In genomic region chr10:6151087-6151977, GRCh38 we compare ENCODE assay signal across 8 cellular contexts. TPM values are rescaled to one million over a fixed set of nuclear protein-coding genes. Genes with fewer than 3 reads are reported as not detected.
DNase-seq lines count a peak whose midpoint lies in the region; ATAC-seq and TF ChIP-seq lines count a peak whose summit lies in the region.

No MANE protein-coding gene starts in this region.

- H3K27ac ChIP-seq in tibial nerve = peak overlapping the region in 3 of 4 donors; percentile 40 to 75 (median 73)

- peak; percentile 81 for DNase-seq in GF-D8 (lab: John Stamatoyannopoulos, UW)
- peak; percentile 75 for DNase-seq in WTC11 (ENCODE audit: low spot score)
- DNase-seq in endothelial cell (ENCODE audit: low spot score) = peak; percentile 73
- no peak for DNase-seq in mesothelial cell of epicardium (ENCODE audit: low spot score in 2 of 2, unreplicated experiment in 2 of 2)
- peak; percentile 37 to 67 for DNase-seq in tibial nerve (ENCODE audit: low spot score in 2 of 2)
- DNase-seq in NCI-H345 treated with DMSO at 0.1 percent for 48 hours (lab: John Stamatoyannopoulos, UW; ENCODE audit: unreplicated experiment) = no peak

- POLR2A ChIA-PET in WTC11 (lab: Charles Lee) = interaction anchor here (0.6 to 1.5 kb wide), 4 partner anchors 51 to 433 kb away, joined by 3 to 4 read pairs (median 3); no protein-coding TSS in a partner anchor

- H3K27me3 Mint-ChIP-seq in WTC11 (ENCODE audit: low read depth) (no peaks in the 10 kb centered on the region), endothelial cell (ENCODE audit: unreplicated experiment) (peaks cover 15% of the 10 kb centered on the region), mesothelial cell of epicardium (ENCODE audit: low read depth) (no peaks in the 10 kb centered on the region)

- H3K9me3 ChIP-seq in tibial nerve = no peaks in the 10 kb centered on the region

- H3K4me1 ChIP-seq in tibial nerve = peaks cover 0 to 41% (median 7%) of the 10 kb centered on the region in 4 donors

- CTCF ChIA-PET in WTC11 (lab: Charles Lee) = interaction anchor here (0.6 to 2.8 kb wide), 23 partner anchors 8 to 1485 kb away, joined by 3 to 21 read pairs (median 5); partner anchors contain the start of genes FBH1 and PFKFB3

- H3K4me1 Mint-ChIP-seq in WTC11 = peaks cover 33% of the 10 kb centered on the region
- H3K4me1 Mint-ChIP-seq in endothelial cell (ENCODE audit: unreplicated experiment) = peaks cover 14% of the 10 kb centered on the region
- peaks cover 13% of the 10 kb centered on the region for H3K4me1 Mint-ChIP-seq in mesothelial cell of epicardium

- peaks cover 0 to 18% (median 0%) of the 10 kb centered on the region in 3 donors for H3K36me3 ChIP-seq in tibial nerve

- ATAC-seq in GM21367 (IDR thresholded peaks at IDR 0.05; ENCODE audit: unreplicated experiment) (peak; percentile 81), HG03575 (IDR thresholded peaks at IDR 0.05; ENCODE audit: extremely low read depth, insufficient number of reproducible peaks, low FRiP score, unreplicated experiment) (peak; percentile 46), WTC11 (peak; percentile 95)

- 0 out of 2 replicates have a peak overlapping the region, but pooled peaks have one; percentile 81 for H3K27ac Mint-ChIP-seq in WTC11
- H3K27ac Mint-ChIP-seq in endothelial cell (ENCODE audit: unreplicated experiment) = peak overlapping the region; percentile 77
- H3K27ac Mint-ChIP-seq in mesothelial cell of epicardium = peak overlapping the region; percentile 14

- no peaks in the 10 kb centered on the region for H3K9me3 Mint-ChIP-seq in WTC11
- H3K9me3 Mint-ChIP-seq in endothelial cell (ENCODE audit: unreplicated experiment) = no peaks in the 10 kb centered on the region
- H3K9me3 Mint-ChIP-seq in mesothelial cell of epicardium = no peaks in the 10 kb centered on the region

- H3K4me3 Mint-ChIP-seq in WTC11 (no peak overlapping the region), endothelial cell (ENCODE audit: unreplicated experiment) (peak overlapping the region; percentile 28), mesothelial cell of epicardium (peak overlapping the region; percentile 2)

- H3K36me3 Mint-ChIP-seq in WTC11 (no peaks in the 10 kb centered on the region), endothelial cell (ENCODE audit: low read depth, unreplicated experiment) (peaks cover 6% of the 10 kb centered on the region), mesothelial cell of epicardium (peaks cover 6% of the 10 kb centered on the region)

- no peak for TF ChIP-seq POLR2A in tibial nerve (IDR thresholded peaks at IDR 0.05)

- H3K27me3 ChIP-seq in tibial nerve = no peaks in the 10 kb centered on the region

- TF ChIP-seq EP300 in tibial nerve (IDR thresholded peaks at IDR 0.05) = peak in 1 of 2 donors; percentile 59

- peak; percentile 31; the same call in 1 of the 2 replicates for TF ChIP-seq CTCF in WTC11 (IDR thresholded peaks at IDR 0.05)
- TF ChIP-seq CTCF in endothelial cell (IDR thresholded peaks at IDR 0.05; ENCODE audit: unreplicated experiment) = peak; percentile 34
- TF ChIP-seq CTCF in mesothelial cell of epicardium (IDR thresholded peaks at IDR 0.05; ENCODE audit: unreplicated experiment) = no peak
- TF ChIP-seq CTCF in tibial nerve (IDR thresholded peaks at IDR 0.05) = peak; percentile 44 to 68 (median 62)

- H3K4me3 ChIP-seq in tibial nerve = peak overlapping the region in 1 of 4 donors; percentile 22

- 33 to 42% methylated on average over 21 of the region's 22 CpGs for WGBS in tibial nerve, 2 donors

TF ChIP-seq in WTC11, 78 proteins besides CTCF, POLR2A, EP300 and RAD21:
- TF ChIP-seq ELF4 (CRISPR knock-in tag; IDR thresholded peaks at IDR 0.05; ENCODE audit: low read depth) (no peak), GABPB1 (CRISPR knock-in tag; IDR thresholded peaks at IDR 0.05) (no peak), ETV6 (CRISPR knock-in tag; IDR thresholded peaks at IDR 0.05) (no peak), SP1 (CRISPR knock-in tag; conservative IDR thresholded peaks at IDR 0.05) (0 out of 2 replicates have a peak, but pooled peaks have one; percentile 17), NFE2L1 (CRISPR knock-in tag; IDR thresholded peaks at IDR 0.05) (no peak), ZMAT4 (CRISPR knock-in tag; IDR thresholded peaks at IDR 0.05) (no peak), ZNF423 (CRISPR knock-in tag; IDR thresholded peaks at IDR 0.05) (no peak), HMGXB4 (CRISPR knock-in tag; IDR thresholded peaks at IDR 0.05) (no peak), TEAD1 (CRISPR knock-in tag; IDR thresholded peaks at IDR 0.05) (no peak)
TF ChIP-seq in WTC11: peak in this region for 1.

RNA-seq across cellular contexts. Expression of gene PFKFB3, which starts 51.4 kb away (rescaled TPM):
- total RNA-seq in WTC11 (2021) (30.6 to 42.5 TPM (median 40.7 TPM) in 3 replicates), endothelial cell (ENCODE audit: unreplicated experiment) (32.3 TPM), mesothelial cell of epicardium (51.0 to 55.0 TPM (median 51.5 TPM) in 3 replicates), tibial nerve (100 to 1,000 TPM in 2 of 4 donors, 10 to 100 TPM in 2; 72.0 to 183 (median 98.7) TPM)

Comparison
In these comparisons a context has a peak if more than half of its experiments do, and no peak if none do; other contexts are left out.
1. DNase-seq: peak in GF-D8 (single experiment), WTC11 (single experiment), endothelial cell (single experiment) and tibial nerve (2 of 2); none in mesothelial cell of epicardium (0 of 2) and NCI-H345 treated with DMSO at 0.1 percent for 48 hours (single experiment).
2. H3K27ac Mint-ChIP-seq: peak in every context shown above with its lines; median percentile 81 in WTC11; 77 in endothelial cell; 14 in mesothelial cell of epicardium.
3. Peak in every context shown above with its lines, with median percentiles within 50 percentile points of each other: ATAC-seq.